19 cellular contexts compared by ENCODE assay signal in the genomic region with DNA sequence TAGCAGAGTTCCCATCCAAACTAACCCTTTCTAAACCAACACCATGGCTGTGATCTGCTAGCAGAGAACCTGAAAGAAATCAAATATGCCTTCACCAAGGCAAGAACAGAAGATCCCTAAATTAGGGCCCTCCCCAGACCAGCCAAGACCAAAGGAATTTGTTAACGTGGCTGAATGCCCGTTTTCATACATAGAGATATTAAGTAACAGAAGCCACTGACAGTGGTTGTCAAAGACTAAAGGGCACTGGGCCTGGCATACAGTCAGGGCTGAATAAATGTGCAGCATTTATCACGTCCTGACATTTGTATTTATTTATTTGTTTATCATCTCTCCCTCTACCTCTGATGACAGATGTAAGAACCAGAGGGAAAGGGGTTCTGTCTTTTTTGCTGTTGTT.
"Had no signal": no experiment of that assay in that cellular context is flagged by ENCODE, and none has a peak within 500 bp of the region (broad histone marks: within the 10 kb centered on the region; RNA-seq: fewer than 3 reads in every experiment).

No MANE protein-coding gene starts in this region.

- H3K36me3 ChIP-seq: SJCRH30 had no signal

- ATAC-seq: K562, SK-N-SH treated with all-trans-retinoic acid at 6 μM for 48 hours had no signal

- H3K4me3 ChIP-seq: K562, SJCRH30 had no signal

- H3K27me3 Mint-ChIP-seq: IgD-negative memory B cell had no signal

- H3K27ac ChIP-seq: KMS-11, SJCRH30 had no signal

- H3K27me3 ChIP-seq: SJCRH30 had no signal

- H3K4me3 Mint-ChIP-seq: IgD-negative memory B cell had no signal

- DNase-seq: Kasumi-1, MM.1S, NCI-H1092 treated with DMSO at 0.1 percent for 48 hours, NCI-H1436, NCI-H187, NCI-H2029 treated with DMSO at 0.1 percent for 48 hours, NCI-H2171 treated with DMSO at 0.1 percent for 48 hours, NCI-H345, NCI-H446 treated with DMSO at 0.1 percent for 48 hours, NCI-H524, NCI-H526 treated with DMSO at 0.1 percent for 48 hours, NCI-H748 treated with DMSO at 0.1 percent for 48 hours, RPMI8226, SHP77 treated with DMSO at 0.1 percent for 48 hours, SJCRH30 had no signal

- H3K9me3 ChIP-seq: SJCRH30 had no signal

- H3K4me1 ChIP-seq: SJCRH30 had no signal
